16 cellular contexts compared by ENCODE assay signal in the genomic region with DNA sequence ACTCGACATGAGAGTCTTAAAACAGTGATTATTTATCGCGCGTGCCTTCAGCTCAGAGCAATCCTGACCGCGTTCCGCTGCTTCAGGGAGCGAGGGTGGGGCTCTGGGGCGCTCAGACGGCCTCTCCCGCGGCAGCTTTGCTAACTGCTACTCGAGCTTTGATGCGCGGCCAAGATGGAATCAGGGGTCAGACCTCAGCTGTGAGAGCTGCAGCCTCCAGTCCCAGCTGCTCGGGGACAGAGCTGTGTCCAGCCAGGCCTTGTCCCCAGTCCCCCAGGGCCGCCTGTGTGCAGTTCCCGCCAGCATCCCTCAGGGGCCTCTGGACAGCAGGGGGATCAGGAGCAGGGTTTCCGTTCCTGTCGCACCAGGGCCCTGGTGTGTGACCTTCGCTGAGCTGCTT.
DNase-seq lines count a peak whose midpoint lies in the region; ATAC-seq and TF ChIP-seq lines count a peak whose summit lies in the region.
"Had no signal": no experiment of that assay in that cellular context is flagged by ENCODE, and none has a peak within 500 bp of the region (broad histone marks: within the 10 kb centered on the region; RNA-seq: fewer than 3 reads in every experiment).

No MANE protein-coding gene starts in this region.

- no peak overlapping the region for H2AFZ ChIP-seq in HCT116 (ENCODE audit: low read depth, low read length, poor library complexity, severe bottlenecking)

- no peak overlapping the region for H3K4me3 Mint-ChIP-seq in stimulated activated effector memory CD8-positive, alpha-beta T cell treated with anti-CD3 and anti-CD28 coated beads, Interleukin-12 subunit alpha, Interleukin-12 subunit beta, amount 100 ng/mL, for 72 hours
- H3K4me3 Mint-ChIP-seq: CD8-positive, alpha-beta memory T cell; HFFc6 had no signal

- TF ChIP-seq POLR2A in HCT116 (IDR thresholded peaks at IDR 0.05; ENCODE audit: borderline replicate concordance, extremely low read depth, insufficient read depth, insufficient read length) (no peak), body of pancreas (IDR thresholded peaks at IDR 0.05) (no peak)

- H3K4me2 ChIP-seq in HCT116 (ENCODE audit: low read length): no peak overlapping the region
- H3K4me2 ChIP-seq: BLaER1 had no signal

- no peak overlapping the region for H3K27ac Mint-ChIP-seq in stimulated activated effector memory CD8-positive, alpha-beta T cell treated with anti-CD3 and anti-CD28 coated beads, Interleukin-12 subunit alpha, Interleukin-12 subunit beta, amount 100 ng/mL, for 72 hours
- H3K27ac Mint-ChIP-seq: HFFc6 had no signal

- ATAC-seq in HCT116: peak; percentile 45; the same call in 1 of the 2 replicates
- ATAC-seq in HG03108 (IDR thresholded peaks at IDR 0.05; ENCODE audit: unreplicated experiment): no peak
- no peak for ATAC-seq in body of pancreas
- no peak for ATAC-seq in stimulated activated effector memory CD8-positive, alpha-beta T cell treated with anti-CD3 and anti-CD28 coated beads, Interleukin-12 subunit alpha, Interleukin-12 subunit beta, amount 100 ng/mL, for 72 hours

- TF ChIP-seq RAD21 in HCT116 (IDR thresholded peaks at IDR 0.05; ENCODE audit: low read depth): no peak

- H3K4me3 ChIP-seq in HCT116 (replicated peaks in 1 of 2; ENCODE audit: low read depth in 1 of 2, low read length in 2 of 2): no peak overlapping the region
- H3K4me3 ChIP-seq in body of pancreas: no peak overlapping the region
- H3K4me3 ChIP-seq: BLaER1, SJSA1 had no signal

- H3K36me3 Mint-ChIP-seq in stimulated activated effector memory CD8-positive, alpha-beta T cell treated with anti-CD3 and anti-CD28 coated beads, Interleukin-12 subunit alpha, Interleukin-12 subunit beta, amount 100 ng/mL, for 72 hours: no peaks in the 10 kb centered on the region
- H3K36me3 Mint-ChIP-seq: CD8-positive, alpha-beta memory T cell had no signal

- no peaks in the 10 kb centered on the region for H3K9me3 Mint-ChIP-seq in stimulated activated effector memory CD8-positive, alpha-beta T cell treated with anti-CD3 and anti-CD28 coated beads, Interleukin-12 subunit alpha, Interleukin-12 subunit beta, amount 100 ng/mL, for 72 hours
- H3K9me3 Mint-ChIP-seq: CD8-positive, alpha-beta memory T cell had no signal

- H3K9me2 ChIP-seq in HCT116 (ENCODE audit: insufficient read depth): no peaks in the 10 kb centered on the region

- no peaks in the 10 kb centered on the region for H3K4me1 Mint-ChIP-seq in stimulated activated effector memory CD8-positive, alpha-beta T cell treated with anti-CD3 and anti-CD28 coated beads, Interleukin-12 subunit alpha, Interleukin-12 subunit beta, amount 100 ng/mL, for 72 hours
- H3K4me1 Mint-ChIP-seq: CD8-positive, alpha-beta memory T cell had no signal

- RAD21 ChIA-PET in HCT116 (lab: Charles Lee; ENCODE audit: low non-redundant PET in 1 of 2, low total read pairs in 2 of 2, uncharacterized antibody in 2 of 2, unreplicated experiment in 2 of 2): no interaction called here

- no peaks in the 10 kb centered on the region for H4K20me1 ChIP-seq in HCT116 (ENCODE audit: insufficient read depth)

- WGBS in body of pancreas, 2 donors: 23 to 38% methylated on average over 6 to 21 of the region's 21 CpGs

- H3K36me3 ChIP-seq in HCT116 (ENCODE audit: control insufficient read depth in 1 of 2, insufficient read depth in 2 of 2, low read length in 2 of 2) (no peaks in the 10 kb centered on the region), body of pancreas (replicated peaks in 1 of 2; ENCODE audit: insufficient read depth in 1 of 2, low read depth in 2 of 2) (no peaks in the 10 kb centered on the region)
- H3K36me3 ChIP-seq: BLaER1, SJSA1 had no signal

- peaks cover 17% of the 10 kb centered on the region; the same call in 1 of the 2 replicates for H3K27me3 ChIP-seq in HCT116 (ENCODE audit: insufficient read depth, low read length)
- no peaks in the 10 kb centered on the region for H3K27me3 ChIP-seq in body of pancreas
- H3K27me3 ChIP-seq: SJSA1 had no signal

- no peak overlapping the region for H3K27ac ChIP-seq in HCT116 (ENCODE audit: low read depth, low read length)
- no peak overlapping the region for H3K27ac ChIP-seq in body of pancreas
- H3K27ac ChIP-seq: BLaER1, HL-60, RWPE1, SJSA1 had no signal

- intact Hi-C loops in HCT116 (cut with micrococcal nuclease): no loop called here
- intact Hi-C loops in head of caudate nucleus (cut with DNase I): no loop called here
- intact Hi-C loops in body of pancreas (cut with DNase I): no loop called here

- POLR2A ChIA-PET in HCT116 (lab: Charles Lee): no interaction called here

- no peaks in the 10 kb centered on the region for H3K4me1 ChIP-seq in HCT116 (ENCODE audit: control insufficient read depth in 1 of 2, insufficient read depth in 2 of 2, low read length in 2 of 2)
- H3K4me1 ChIP-seq in body of pancreas: no peaks in the 10 kb centered on the region
- H3K4me1 ChIP-seq: BLaER1, SJSA1 had no signal

- no TSS peak for BruUV-seq in HCT116 (replicated peaks; lab: Mats Ljungman, UMichigan)

- DNase-seq in Ammon's horn (ENCODE audit: low spot score): peak; percentile 69
- no peak for DNase-seq in HCT116 (ENCODE audit: low read depth, low spot score)
- peak in 41 of 42 donors; percentile 18 to 76 (median 57) for DNase-seq in head of caudate nucleus
- peak; percentile 29 for DNase-seq in pons (ENCODE audit: low spot score)
- DNase-seq in body of pancreas: no peak
- DNase-seq in stimulated activated effector memory CD8-positive, alpha-beta T cell treated with anti-CD3 and anti-CD28 coated beads, Interleukin-12 subunit alpha, Interleukin-12 subunit beta, amount 100 ng/mL, for 72 hours (ENCODE audit: low spot score in 2 of 2): no peak
- DNase-seq: CD8-positive, alpha-beta memory T cell; GOT3; HFFc6; NCI-H146; NCI-H446 had no signal

- H3K9me3 ChIP-seq in HCT116 (ENCODE audit: control insufficient read depth in 1 of 2, insufficient read depth in 1 of 2, low read depth in 1 of 2, low read length in 2 of 2) (no peaks in the 10 kb centered on the region), body of pancreas (no peaks in the 10 kb centered on the region)
- H3K9me3 ChIP-seq: BLaER1, SJSA1 had no signal

- TF ChIP-seq CTCF in HCT116 (IDR thresholded peaks at IDR 0.05 in 2 of 3, conservative IDR thresholded peaks at IDR 0.05 in 1 of 3; ENCODE audit: borderline replicate concordance in 1 of 3, insufficient read depth in 1 of 3, low read depth in 2 of 3, low read length in 2 of 3): no peak
- TF ChIP-seq CTCF in body of pancreas (IDR thresholded peaks at IDR 0.05): no peak

- CTCF ChIA-PET in HCT116 (lab: Charles Lee): interaction anchor here (1.2 kb wide), 1 partner anchor 16 kb away, joined by 3 read pairs; no protein-coding TSS in a partner anchor

- no peaks in the 10 kb centered on the region for H3K79me2 ChIP-seq in HCT116 (ENCODE audit: insufficient read depth, low read length)

- no peak overlapping the region for H3K9ac ChIP-seq in HCT116 (ENCODE audit: low read length)
- H3K9ac ChIP-seq: BLaER1 had no signal

TF ChIP-seq in HCT116, 20 proteins besides CTCF, POLR2A, EP300 and RAD21:
- TF ChIP-seq ELF1 (IDR thresholded peaks at IDR 0.05; ENCODE audit: borderline replicate concordance, low read depth) (no peak), JUND (IDR thresholded peaks at IDR 0.05) (no peak)
TF ChIP-seq in HCT116: peak in this region for 0.

Comparison
In these comparisons a context has a peak if more than half of its experiments do, and no peak if none do; other contexts are left out.
1. DNase-seq: peak in Ammon's horn (single experiment), head of caudate nucleus (41 of 42) and pons (single experiment); none in HCT116 (single experiment), body of pancreas (0 of 4) and stimulated activated effector memory CD8-positive, alpha-beta T cell treated with anti-CD3 and anti-CD28 coated beads, Interleukin-12 subunit alpha, Interleukin-12 subunit beta, amount 100 ng/mL, for 72 hours (0 of 2).